In genomic region chr12:91423336-91424050, GRCh38 we compare ENCODE assay signal across 17 cellular contexts.
DNase-seq lines count a peak whose midpoint lies in the region; ATAC-seq and TF ChIP-seq lines count a peak whose summit lies in the region.
"Had no signal": no experiment of that assay in that cellular context is flagged by ENCODE, and none has a peak within 500 bp of the region (broad histone marks: within the 10 kb centered on the region; RNA-seq: fewer than 3 reads in every experiment).

No MANE protein-coding gene starts in this region.

- H3K9me3 Mint-ChIP-seq in mesothelial cell of epicardium, result no peaks in the 10 kb centered on the region
- H3K9me3 Mint-ChIP-seq in activated T-helper 17 cell treated with anti-CD3 and anti-CD28 coated beads, Interleukin-2, amount 50 U/mL, for 72 hours, result no peaks in the 10 kb centered on the region
- H3K9me3 Mint-ChIP-seq: CD4-positive, alpha-beta T cell had no signal

- no peak for ATAC-seq in GM21786 (IDR thresholded peaks at IDR 0.05; ENCODE audit: unreplicated experiment)
- ATAC-seq in activated T-helper 17 cell treated with anti-CD3 and anti-CD28 coated beads, Interleukin-2, amount 50 U/mL, for 72 hours (replicated peaks), result no peak
- ATAC-seq: K562 had no signal

- H3K27me3 Mint-ChIP-seq in mesothelial cell of epicardium (ENCODE audit: low read depth), result no peaks in the 10 kb centered on the region
- H3K27me3 Mint-ChIP-seq in activated T-helper 17 cell treated with anti-CD3 and anti-CD28 coated beads, Interleukin-2, amount 50 U/mL, for 72 hours, result peaks cover 5% of the 10 kb centered on the region

- H3K4me3 Mint-ChIP-seq in mesothelial cell of epicardium, result no peak overlapping the region
- H3K4me3 Mint-ChIP-seq in activated T-helper 17 cell treated with anti-CD3 and anti-CD28 coated beads, Interleukin-2, amount 50 U/mL, for 72 hours, result no peak overlapping the region
- H3K4me3 Mint-ChIP-seq: CD4-positive, alpha-beta T cell had no signal

- peak; percentile 90 for DNase-seq in G401 (ENCODE audit: low spot score)
- DNase-seq in NCI-H82 (lab: John Stamatoyannopoulos, UW), result peak; percentile 63
- peak; percentile 88 for DNase-seq in cerebellar cortex (ENCODE audit: low spot score)
- no peak for DNase-seq in mesothelial cell of epicardium (ENCODE audit: low spot score in 2 of 2, unreplicated experiment in 2 of 2)
- DNase-seq in NCI-H1092 (lab: John Stamatoyannopoulos, UW), result no peak
- no peak for DNase-seq in hypothalamus (lab: John Stamatoyannopoulos, UW)
- DNase-seq: Caco-2; CD4-positive, alpha-beta T cell; GF-D8; GOT3; NCI-H1694 treated with DMSO at 0.1 percent for 48 hours; NCI-H2107; NCI-H510A; SJCRH30 had no signal

- peak overlapping the region; percentile 74 for H3K27ac Mint-ChIP-seq in mesothelial cell of epicardium
- no peak overlapping the region for H3K27ac Mint-ChIP-seq in activated T-helper 17 cell treated with anti-CD3 and anti-CD28 coated beads, Interleukin-2, amount 50 U/mL, for 72 hours
- H3K27ac Mint-ChIP-seq: CD4-positive, alpha-beta T cell had no signal

- no peaks in the 10 kb centered on the region for H3K36me3 Mint-ChIP-seq in mesothelial cell of epicardium
- H3K36me3 Mint-ChIP-seq in activated T-helper 17 cell treated with anti-CD3 and anti-CD28 coated beads, Interleukin-2, amount 50 U/mL, for 72 hours (ENCODE audit: low read depth), result no peaks in the 10 kb centered on the region

- in situ Hi-C loops in G401 (cut with HindIII; ENCODE audit: low sequenced_read_pairs), result no loop called here

- H3K4me1 Mint-ChIP-seq in mesothelial cell of epicardium, result peaks cover 38% of the 10 kb centered on the region
- no peaks in the 10 kb centered on the region for H3K4me1 Mint-ChIP-seq in activated T-helper 17 cell treated with anti-CD3 and anti-CD28 coated beads, Interleukin-2, amount 50 U/mL, for 72 hours

- no peak for TF ChIP-seq CTCF in mesothelial cell of epicardium (IDR thresholded peaks at IDR 0.05; ENCODE audit: unreplicated experiment)

Comparison
In these comparisons a context has a peak if more than half of its experiments do, and no peak if none do; other contexts are left out.
1. DNase-seq: peak in G401 (single experiment), NCI-H82 (single experiment) and cerebellar cortex (single experiment); none in mesothelial cell of epicardium (0 of 2), NCI-H1092 (single experiment) and hypothalamus (0 of 51).